In genomic region chr7:114310344-114311118, GRCh38 we compare ENCODE assay signal across 14 cellular contexts.
DNase-seq lines count a peak whose midpoint lies in the region; ATAC-seq and TF ChIP-seq lines count a peak whose summit lies in the region.
"Had no signal": no experiment of that assay in that cellular context is flagged by ENCODE, and none has a peak within 500 bp of the region (broad histone marks: within the 10 kb centered on the region; RNA-seq: fewer than 3 reads in every experiment).

No MANE protein-coding gene starts in this region.

- 64 to 81% (median 73%) methylated on average over 7 of the region's 7 CpGs for WGBS in psoas muscle, 3 donors

- H3K27me3 ChIP-seq in psoas muscle (ENCODE audit: insufficient read depth in 3 of 3, low read length in 2 of 3), result no peaks in the 10 kb centered on the region
- H3K27me3 ChIP-seq in GM23338 (ENCODE audit: insufficient read depth), result no peaks in the 10 kb centered on the region

- no peak overlapping the region for H3K4me3 Mint-ChIP-seq in GM23338

- no peaks in the 10 kb centered on the region for H4K20me1 ChIP-seq in GM23338 (replicated peaks; ENCODE audit: insufficient read depth)

- H3K27me3 Mint-ChIP-seq in GM23338 (ENCODE audit: insufficient read depth, low read depth, poor library complexity), result no peaks in the 10 kb centered on the region

- H3K4me3 ChIP-seq in psoas muscle (no peak overlapping the region), GM23338 (no peak overlapping the region)

- peak in 2 of 4 donors; percentile 53 to 58 for ATAC-seq in psoas muscle
- no peak for ATAC-seq in left cardiac atrium
- ATAC-seq in GM23338, result no peak

- H3K4me1 ChIP-seq in psoas muscle (peaks cover 10% of the 10 kb centered on the region), GM23338 (ENCODE audit: insufficient read depth) (no peaks in the 10 kb centered on the region)

- H3K4me1 Mint-ChIP-seq in GM23338, result peaks cover 3% of the 10 kb centered on the region

- peaks cover 8% of the 10 kb centered on the region for H3K9me2 ChIP-seq in GM23338 (ENCODE audit: insufficient read depth)
- H3K9me2 ChIP-seq: SK-N-SH had no signal

- no peaks in the 10 kb centered on the region for H3F3A ChIP-seq in GM23338 (replicated peaks; ENCODE audit: low read depth)

- no peak overlapping the region for H3K27ac ChIP-seq in VCaP
- no peak overlapping the region for H3K27ac ChIP-seq in psoas muscle
- no peak overlapping the region for H3K27ac ChIP-seq in GM23338 (ENCODE audit: low read depth)
- H3K27ac ChIP-seq: KMS-11 had no signal

- no peaks in the 10 kb centered on the region for H3K79me2 ChIP-seq in GM23338 (replicated peaks; ENCODE audit: insufficient read depth)

- H3K4me2 ChIP-seq in GM23338, result no peak overlapping the region
- H3K4me2 ChIP-seq: KMS-11, SK-N-SH had no signal

- H3K36me3 ChIP-seq in psoas muscle (ENCODE audit: insufficient read depth in 1 of 2, low read depth in 1 of 2) (no peaks in the 10 kb centered on the region), GM23338 (ENCODE audit: insufficient read depth) (no peaks in the 10 kb centered on the region)

- no peaks in the 10 kb centered on the region for H3K36me3 Mint-ChIP-seq in GM23338 (ENCODE audit: low read depth)

- no peak overlapping the region for H2AFZ ChIP-seq in GM23338

- no peaks in the 10 kb centered on the region for H3K9me3 ChIP-seq in psoas muscle
- H3K9me3 ChIP-seq: SK-N-SH had no signal

- H3K9me3 Mint-ChIP-seq in GM23338, result no peaks in the 10 kb centered on the region

- TF ChIP-seq CTCF in VCaP (conservative IDR thresholded peaks at IDR 0.05) (peak; percentile 48), psoas muscle (IDR thresholded peaks at IDR 0.05) (peak; percentile 23), GM23338 (conservative IDR thresholded peaks at IDR 0.05; ENCODE audit: low read depth in 2 of 2) (no peak; a peak in 1 of 4 replicates)

- intact Hi-C loops in psoas muscle (cut with DNase I), result no loop called here
- intact Hi-C loops in left cardiac atrium (cut with DNase I), result no loop called here

- DNase-seq in NCI-H1417 (lab: John Stamatoyannopoulos, UW), result peak in 2 of 3 experiments; percentile 15 to 50
- DNase-seq in NCI-H1417 treated with DMSO at 0.1 percent for 48 hours (lab: John Stamatoyannopoulos, UW), result no peak
- DNase-seq in NCI-H146 (lab: John Stamatoyannopoulos, UW), result peak; percentile 30
- DNase-seq in psoas muscle, result no peak
- DNase-seq in left cardiac atrium, result no peak
- no peak for DNase-seq in A172 (ENCODE audit: low spot score)
- DNase-seq in GM23338 (ENCODE audit: low spot score), result no peak
- DNase-seq: activated CD8-positive, alpha-beta memory T cell treated with anti-CD3 and anti-CD28 coated beads, Interleukin-2, amount 50 U/mL, for 4 hours; EL; foreskin melanocyte; NCI-H526 treated with DMSO at 0.1 percent for 48 hours; SK-N-SH had no signal

- H3K27ac Mint-ChIP-seq in GM23338, result no peak overlapping the region

TF ChIP-seq in GM23338, 12 proteins besides CTCF, POLR2A, EP300 and RAD21 (continues in another document):
- TF ChIP-seq EZH2 (IDR thresholded peaks at IDR 0.05; ENCODE audit: low read depth, unreplicated experiment) (no peak), CREB1 (CRISPR knock-in tag; IDR thresholded peaks at IDR 0.05; ENCODE audit: low read depth) (no peak), POLR2AphosphoS5 (IDR thresholded peaks at IDR 0.05; ENCODE audit: low read depth) (no peak), REST (IDR thresholded peaks at IDR 0.05; ENCODE audit: unreplicated experiment) (no peak), ZNF114 (CRISPR knock-in tag; IDR thresholded peaks at IDR 0.05) (no peak), JUNB (IDR thresholded peaks at IDR 0.05; ENCODE audit: unreplicated experiment) (no peak), STAT1 (IDR thresholded peaks at IDR 0.05; ENCODE audit: unreplicated experiment) (no peak), NANOG (IDR thresholded peaks at IDR 0.05; ENCODE audit: borderline replicate concordance) (no peak), EZH2phosphoT487 (IDR thresholded peaks at IDR 0.05; ENCODE audit: unreplicated experiment) (no peak), ZNF462 (CRISPR knock-in tag; IDR thresholded peaks at IDR 0.05) (no peak)

Comparison
In these comparisons a context has a peak if more than half of its experiments do, and no peak if none do; other contexts are left out.
1. DNase-seq: peak in NCI-H1417 (2 of 3) and NCI-H146 (single experiment); none in NCI-H1417 treated with DMSO at 0.1 percent for 48 hours (single experiment), psoas muscle (0 of 2), left cardiac atrium (single experiment), A172 (single experiment) and GM23338 (single experiment).
2. CTCF ChIP-seq: peak in VCaP (single experiment) and psoas muscle (single experiment); none in GM23338 (0 of 2).